In the genomic region with DNA sequence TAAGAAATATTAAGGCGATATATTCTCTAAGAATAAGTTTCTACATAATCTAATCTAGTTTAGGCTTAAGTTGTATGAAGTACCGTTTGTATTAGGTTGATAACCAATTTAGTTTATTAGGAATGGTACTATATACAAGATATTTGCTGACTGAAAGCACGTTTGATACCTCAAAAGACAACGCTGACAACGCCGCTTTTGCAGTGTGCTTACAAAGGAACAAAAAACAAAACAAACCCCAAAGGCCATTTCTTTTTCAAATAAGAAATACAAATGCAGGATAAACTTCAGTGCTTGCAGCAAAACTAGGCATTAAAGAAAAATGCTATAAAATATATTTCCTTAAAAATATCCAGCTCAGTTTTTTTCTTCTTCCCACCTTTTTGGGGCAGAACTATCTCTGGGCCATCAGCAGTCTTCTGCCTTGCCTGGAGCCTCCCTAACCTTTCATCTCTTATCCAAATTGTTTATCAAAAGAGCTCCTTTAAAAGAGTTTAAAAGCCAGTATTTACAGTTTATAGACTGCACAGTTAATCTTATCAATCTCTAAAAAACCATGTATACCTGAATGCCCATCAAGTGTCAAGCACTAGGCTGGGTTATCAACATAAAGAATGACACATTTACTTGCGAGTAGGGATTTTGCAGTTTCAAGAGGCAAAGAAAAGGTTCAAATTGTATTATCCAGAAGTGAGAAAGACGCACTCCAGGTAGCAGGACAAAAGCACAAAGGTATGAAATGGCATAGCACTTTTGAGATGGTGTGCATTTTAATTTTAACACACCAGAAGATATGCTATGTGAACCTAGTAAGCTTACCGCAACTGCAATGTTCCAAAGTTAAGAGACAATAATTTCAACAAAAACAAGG, we compare ENCODE assay signal across 9 cellular contexts. TPM values are rescaled to one million over a fixed set of nuclear protein-coding genes. Genes with fewer than 3 reads are reported as not detected.
DNase-seq lines count a peak whose midpoint lies in the region; TF ChIP-seq lines count a peak whose summit lies in the region.
"Had no signal": no experiment of that assay in that cellular context is flagged by ENCODE, and none has a peak within 500 bp of the region (broad histone marks: within the 10 kb centered on the region; RNA-seq: fewer than 3 reads in every experiment).

No MANE protein-coding gene starts in this region.

- H2AK5ac ChIP-seq in mesenchymal stem cell (ENCODE audit: low read length, severe bottlenecking) = no peak overlapping the region

- no peak overlapping the region for H4K8ac ChIP-seq in mesenchymal stem cell (ENCODE audit: low read length)

- H3K27ac ChIP-seq in breast epithelium (peak overlapping the region; percentile 100), mesenchymal stem cell (ENCODE audit: low read length, poor library complexity, severe bottlenecking) (no peak overlapping the region), urinary bladder (ENCODE audit: low read depth) (no peak overlapping the region)

- no peak for TF ChIP-seq CTCF in breast epithelium (IDR thresholded peaks at IDR 0.05)

- H3K27me3 Mint-ChIP-seq in activated naive CD4-positive, alpha-beta T cell treated with anti-CD3 and anti-CD28 coated beads, Interleukin-2, amount 50 U/mL, for 24 hours = no peaks in the 10 kb centered on the region

- H2BK5ac ChIP-seq in mesenchymal stem cell (ENCODE audit: low read depth, low read length, poor library complexity, severe bottlenecking) = no peak overlapping the region

- H3K27me3 ChIP-seq in breast epithelium (no peaks in the 10 kb centered on the region), mesenchymal stem cell (ENCODE audit: control insufficient read depth in 1 of 2, insufficient read depth in 1 of 2, low read length in 2 of 2) (no peaks in the 10 kb centered on the region)

- H3K4me3 ChIP-seq in breast epithelium (peak overlapping the region; percentile 92 to 98 (median 96)), mesenchymal stem cell (ENCODE audit: insufficient read depth in 1 of 2, low read depth in 1 of 2, low read length in 2 of 2) (peak overlapping the region in 1 of 2 experiments; percentile 98), urinary bladder (ENCODE audit: low read depth, low read length) (peak overlapping the region; percentile 46)

- H4K91ac ChIP-seq in mesenchymal stem cell (ENCODE audit: low read length) = no peak overlapping the region

- H3K4me3 Mint-ChIP-seq in activated naive CD4-positive, alpha-beta T cell treated with anti-CD3 and anti-CD28 coated beads, Interleukin-2, amount 50 U/mL, for 24 hours = peak overlapping the region; percentile 100

- H3K27ac Mint-ChIP-seq in activated naive CD4-positive, alpha-beta T cell treated with anti-CD3 and anti-CD28 coated beads, Interleukin-2, amount 50 U/mL, for 24 hours = peak overlapping the region; percentile 100

- no peak overlapping the region for H3K18ac ChIP-seq in mesenchymal stem cell (ENCODE audit: low read depth in 1 of 2, low read length in 2 of 2)

- no peak overlapping the region for H2BK120ac ChIP-seq in mesenchymal stem cell (ENCODE audit: low read depth, low read length)

- H3K9me3 ChIP-seq in breast epithelium (no peaks in the 10 kb centered on the region), mesenchymal stem cell (ENCODE audit: control insufficient read depth, low read length) (no peaks in the 10 kb centered on the region)

- H3K79me1 ChIP-seq in mesenchymal stem cell (replicated peaks; ENCODE audit: low read length, poor library complexity, severe bottlenecking) = no peaks in the 10 kb centered on the region

- TF ChIP-seq POLR2A in breast epithelium (IDR thresholded peaks at IDR 0.05) = no peak

- H3K4me1 ChIP-seq in breast epithelium (peaks cover 4 to 5% of the 10 kb centered on the region in 2 donors), mesenchymal stem cell (ENCODE audit: control insufficient read depth, insufficient read depth, low read depth, low read length) (peaks cover 4% of the 10 kb centered on the region), urinary bladder (ENCODE audit: insufficient read depth) (peaks cover 3% of the 10 kb centered on the region)

- H3K14ac ChIP-seq in mesenchymal stem cell (ENCODE audit: low read length in 2 of 2) = no peak overlapping the region

- H3K36me3 Mint-ChIP-seq in activated naive CD4-positive, alpha-beta T cell treated with anti-CD3 and anti-CD28 coated beads, Interleukin-2, amount 50 U/mL, for 24 hours = peaks cover 18% of the 10 kb centered on the region

- H3K36me3 ChIP-seq in breast epithelium (no peaks in the 10 kb centered on the region), mesenchymal stem cell (ENCODE audit: control insufficient read depth in 1 of 2, insufficient read depth in 2 of 2, low read depth in 1 of 2, low read length in 2 of 2) (peaks cover 7 to 37% of the 10 kb centered on the region in 2 experiments), urinary bladder (ENCODE audit: insufficient read depth) (no peaks in the 10 kb centered on the region)

- WGBS in mesenchymal stem cell = 71% methylated on average over 6 of the region's 9 CpGs
- 11% methylated on average over 9 of the region's 9 CpGs for WGBS in urinary bladder

- no peak for DNase-seq in activated naive CD4-positive, alpha-beta T cell treated with anti-CD3 and anti-CD28 coated beads, Interleukin-2, amount 50 U/mL, for 16 hours
- no peak for DNase-seq in breast epithelium (ENCODE audit: low spot score in 2 of 2)
- no peak for DNase-seq in mesenchymal stem cell
- no peak for DNase-seq in HuH-7.5 (ENCODE audit: low spot score)
- DNase-seq in NCI-H2107 treated with DMSO at 0.1 percent for 48 hours (lab: John Stamatoyannopoulos, UW; ENCODE audit: unreplicated experiment) = no peak
- no peak for DNase-seq in glomerular visceral epithelial cell (ENCODE audit: extremely low spot score)
- DNase-seq: stimulated activated naive CD4-positive, alpha-beta T cell had no signal

- peak overlapping the region; percentile 100 for H3K9ac ChIP-seq in mesenchymal stem cell (ENCODE audit: low read length)

- H2BK12ac ChIP-seq in mesenchymal stem cell (ENCODE audit: low read length in 2 of 2) = no peak overlapping the region

- H3K23ac ChIP-seq in mesenchymal stem cell (ENCODE audit: low read length in 2 of 2) = no peak overlapping the region

- H2AFZ ChIP-seq in mesenchymal stem cell (ENCODE audit: low read depth, low read length) = no peak overlapping the region

- H2BK15ac ChIP-seq in mesenchymal stem cell (ENCODE audit: low read depth, poor library complexity, severe bottlenecking) = no peak overlapping the region

- H3K4me1 Mint-ChIP-seq in activated naive CD4-positive, alpha-beta T cell treated with anti-CD3 and anti-CD28 coated beads, Interleukin-2, amount 50 U/mL, for 24 hours = peaks cover 50% of the 10 kb centered on the region

- H3K4me2 ChIP-seq in mesenchymal stem cell (ENCODE audit: low read length, poor library complexity, severe bottlenecking) = peak overlapping the region; percentile 50

- H3K4ac ChIP-seq in mesenchymal stem cell (ENCODE audit: low read depth in 1 of 2, low read length in 2 of 2) = no peak overlapping the region

- H3K9me3 Mint-ChIP-seq in activated naive CD4-positive, alpha-beta T cell treated with anti-CD3 and anti-CD28 coated beads, Interleukin-2, amount 50 U/mL, for 24 hours = no peaks in the 10 kb centered on the region

- intact Hi-C loops in breast epithelium (cut with DNase I; ENCODE audit: low total_unique reads) = no loop called here

RNA-seq across cellular contexts. Expression of a gene that starts 4.1 kb away (rescaled TPM):
- 100 to 1,000 TPM in 2 of 3 donors, 10 to 100 TPM in 1; 88.2 to 184 (median 168) TPM for total RNA-seq in breast epithelium
- 37.5 TPM for polyA plus RNA-seq in mesenchymal stem cell (2013, experiment 1 of 2)
- 35.8 TPM for polyA plus RNA-seq in mesenchymal stem cell (2013, experiment 2 of 2)
- total RNA-seq in urinary bladder = 198 TPM
- polyA plus RNA-seq in urinary bladder = 43.1 TPM

Comparison
In these comparisons a context has a peak if more than half of its experiments do, and no peak if none do; other contexts are left out.
1. H3K27ac ChIP-seq: peak in breast epithelium (2 of 2); none in mesenchymal stem cell (single experiment) and urinary bladder (single experiment).